11 cellular contexts compared by ENCODE assay signal in genomic region chr3:111669926-111670630, GRCh38. TPM values are rescaled to one million over a fixed set of nuclear protein-coding genes. Genes with fewer than 3 reads are reported as not detected.
DNase-seq lines count a peak whose midpoint lies in the region; ATAC-seq, FAIRE-seq and TF ChIP-seq lines count a peak whose summit lies in the region.
"Had no signal": no experiment of that assay in that cellular context is flagged by ENCODE, and none has a peak within 500 bp of the region (broad histone marks: within the 10 kb centered on the region; RNA-seq: fewer than 3 reads in every experiment).

No MANE protein-coding gene starts in this region.

- dilution Hi-C loops in endothelial cell of umbilical vein (cut with MboI; ENCODE audit: extremely low pct_ligation_motif_present, low sequenced_read_pairs): no loop called here

- no peaks in the 10 kb centered on the region for H3K9me1 ChIP-seq in endothelial cell of umbilical vein (replicated peaks; ENCODE audit: control insufficient read depth, extremely low read depth, insufficient read depth, low read length)

- WGBS in GM23248 (ENCODE audit: low coverage in 1 of 2, low lambda C conversion rate in 2 of 2, missing lambda C conversion rate in 2 of 2), 2 experiments: 49 to 54% methylated on average over 7 of the region's 7 CpGs
- 49% methylated on average over 7 of the region's 7 CpGs for WGBS in SK-N-SH (ENCODE audit: low lambda C conversion rate)

- no peak for TF ChIP-seq POLR2A in endothelial cell of umbilical vein (IDR thresholded peaks at IDR 0.05; ENCODE audit: low read depth, low read length)

- no peaks in the 10 kb centered on the region for H4K20me1 ChIP-seq in GM23248 (ENCODE audit: insufficient read depth)
- H4K20me1 ChIP-seq in SK-N-SH (ENCODE audit: insufficient read depth): no peaks in the 10 kb centered on the region
- no peaks in the 10 kb centered on the region for H4K20me1 ChIP-seq in endothelial cell of umbilical vein (replicated peaks; ENCODE audit: control insufficient read depth, extremely low read depth, insufficient read depth, low read length)
- H4K20me1 ChIP-seq in osteoblast (ENCODE audit: insufficient read depth, low read length): no peaks in the 10 kb centered on the region

- H2AFZ ChIP-seq in GM23248: peak overlapping the region; percentile 64
- peak overlapping the region; percentile 54; the same call in 1 of the 2 replicates for H2AFZ ChIP-seq in SK-N-SH (ENCODE audit: low read depth)
- peak overlapping the region; percentile 39 for H2AFZ ChIP-seq in endothelial cell of umbilical vein (ENCODE audit: low read depth, low read length)
- peak overlapping the region; percentile 72 for H2AFZ ChIP-seq in osteoblast (ENCODE audit: low read length)

- H3K79me2 ChIP-seq in GM23248 (ENCODE audit: insufficient read depth) (no peaks in the 10 kb centered on the region), SK-N-SH (ENCODE audit: insufficient read depth) (peaks cover 6% of the 10 kb centered on the region; the same call in 1 of the 2 replicates), endothelial cell of umbilical vein (ENCODE audit: control insufficient read depth, insufficient read depth, low read length) (no peaks in the 10 kb centered on the region), osteoblast (ENCODE audit: insufficient read depth, low read length) (peaks cover 4% of the 10 kb centered on the region)

- H3K27me3 ChIP-seq in GM23248 (replicated peaks; ENCODE audit: insufficient read depth) (no peaks in the 10 kb centered on the region), SK-N-SH (ENCODE audit: insufficient read depth) (no peaks in the 10 kb centered on the region), endothelial cell of umbilical vein (ENCODE audit: control insufficient read depth in 2 of 2, insufficient read depth in 2 of 2, low read length in 2 of 2) (no peaks in the 10 kb centered on the region), osteoblast (ENCODE audit: insufficient read depth, low read length) (no peaks in the 10 kb centered on the region)

- H3K4me2 ChIP-seq in GM23248 (ENCODE audit: unreplicated experiment) (peak overlapping the region; percentile 40), SK-N-SH (peak overlapping the region; percentile 39), endothelial cell of umbilical vein (ENCODE audit: insufficient read depth, low read length) (no peak overlapping the region), osteoblast (ENCODE audit: insufficient read depth, low read length) (peak overlapping the region; percentile 57)

- H3K27ac ChIP-seq in GM23248: peak overlapping the region; percentile 47
- H3K27ac ChIP-seq in SK-N-SH (ENCODE audit: low read depth in 2 of 2, low read length in 1 of 2): peak overlapping the region; percentile 34 to 80; a peak in 3 of 4 replicates
- no peak overlapping the region for H3K27ac ChIP-seq in endothelial cell of umbilical vein (ENCODE audit: insufficient read depth, low read depth, low read length)
- H3K27ac ChIP-seq in osteoblast (ENCODE audit: low read depth, low read length): peak overlapping the region; percentile 81

- no peaks in the 10 kb centered on the region for H3K9me3 ChIP-seq in GM23248 (ENCODE audit: low read depth)
- H3K9me3 ChIP-seq in SK-N-SH: no peaks in the 10 kb centered on the region
- H3K9me3 ChIP-seq in endothelial cell of umbilical vein (replicated peaks; ENCODE audit: control insufficient read depth, insufficient read depth, low read length): no peaks in the 10 kb centered on the region
- H3K9me3 ChIP-seq in osteoblast (ENCODE audit: low read depth, low read length): no peaks in the 10 kb centered on the region

- TF ChIP-seq EP300 in SK-N-SH (IDR thresholded peaks at IDR 0.05; ENCODE audit: borderline replicate concordance in 1 of 2, low read depth in 1 of 2, low read length in 1 of 2): no peak

- BruUV-seq in endothelial cell of umbilical vein (replicated peaks; lab: Mats Ljungman, UMichigan): no TSS peak

- intact Hi-C loops in endothelial cell of umbilical vein (cut with micrococcal nuclease): loop anchor here (1.0 to 2.0 kb wide), 7 partner anchors 21 to 373 kb away; no protein-coding TSS in a partner anchor

- H3K4me3 ChIP-seq in GM23248 (no peak overlapping the region), SK-N-SH (ENCODE audit: low read depth in 2 of 2, low read length in 1 of 2) (no peak overlapping the region), endothelial cell of umbilical vein (replicated peaks in 1 of 3; ENCODE audit: insufficient read depth in 1 of 3, low read depth in 1 of 3, low read length in 3 of 3) (no peak overlapping the region), osteoblast (ENCODE audit: insufficient read depth, low read length) (no peak overlapping the region)

- in situ Hi-C loops in GM23248 (cut with MboI): no loop called here

- H3K27ac Mint-ChIP-seq in activated naive CD4-positive, alpha-beta T cell treated with anti-CD3 and anti-CD28 coated beads, Interleukin-2, amount 50 U/mL, for 72 hours: peak overlapping the region in 1 of 2 donors; percentile 64

- CTCF ChIA-PET in SK-N-SH (lab: Yijun Ruan, JAX) (interaction anchor here (0.9 to 4.3 kb wide), 9 partner anchors 8 to 623 kb away, joined by 3 to 19 read pairs (median 5); no protein-coding TSS in a partner anchor), endothelial cell of umbilical vein (lab: Charles Lee) (interaction anchor here (0.8 to 2.0 kb wide), 17 partner anchors 11 to 1618 kb away, joined by 3 to 18 read pairs (median 5); no protein-coding TSS in a partner anchor)

- H3K9ac ChIP-seq in GM23248 (peak overlapping the region; percentile 25), SK-N-SH (peak overlapping the region; percentile 46; the same call in 1 of the 2 replicates), endothelial cell of umbilical vein (replicated peaks; ENCODE audit: extremely low read depth, insufficient read depth, low read length) (no peak overlapping the region)

- POLR2A ChIA-PET in SK-N-SH (lab: Yijun Ruan, JAX): no interaction called here
- POLR2A ChIA-PET in endothelial cell of umbilical vein (lab: Charles Lee): no interaction called here

- H3F3A ChIP-seq in GM23248 (ENCODE audit: insufficient read depth) (peaks cover 25% of the 10 kb centered on the region), SK-N-SH (replicated peaks; ENCODE audit: insufficient read depth) (peaks cover 18% of the 10 kb centered on the region)

- H3K4me1 ChIP-seq in GM23248 (ENCODE audit: insufficient read depth) (peaks cover 35% of the 10 kb centered on the region), SK-N-SH (ENCODE audit: control insufficient read depth in 1 of 2, insufficient read depth in 2 of 2, low read depth in 1 of 2, low read length in 1 of 2) (peaks cover 0 to 30% of the 10 kb centered on the region in 2 experiments), endothelial cell of umbilical vein (ENCODE audit: control insufficient read depth, extremely low read depth, insufficient read depth, low read length) (peaks cover 35% of the 10 kb centered on the region), osteoblast (ENCODE audit: insufficient read depth, low read length) (peaks cover 41% of the 10 kb centered on the region)

- no peak for TF ChIP-seq CTCF in SK-N-SH (IDR thresholded peaks at IDR 0.05)
- TF ChIP-seq CTCF in endothelial cell of umbilical vein (IDR thresholded peaks at IDR 0.05; ENCODE audit: extremely low read depth in 1 of 2, insufficient read depth in 1 of 2, low read depth in 1 of 2, low read length in 2 of 2): no peak
- no peak for TF ChIP-seq CTCF in osteoblast (IDR thresholded peaks at IDR 0.05; ENCODE audit: extremely low read depth, low read depth, low read length)

- no peak for ATAC-seq in GM18520 (IDR thresholded peaks at IDR 0.05; ENCODE audit: unreplicated experiment)
- ATAC-seq in activated naive CD4-positive, alpha-beta T cell treated with anti-CD3 and anti-CD28 coated beads, Interleukin-2, amount 50 U/mL, for 72 hours: no peak
- ATAC-seq: activated CD4-positive, CD25-positive, alpha-beta regulatory T cell treated with anti-CD3 and anti-CD28 coated beads, Interleukin-2, amount 50 U/mL, for 24 hours had no signal

- TF ChIP-seq RAD21 in SK-N-SH (IDR thresholded peaks at IDR 0.05; ENCODE audit: low read length): no peak

- DNase-seq in GM23248 (peak; percentile 60), SK-N-SH (no peak), endothelial cell of umbilical vein (ENCODE audit: low read depth, low spot score) (no peak), osteoblast (ENCODE audit: insufficient read length, low spot score, missing footprints) (no peak), NCI-H748 treated with DMSO at 0.1 percent for 48 hours (lab: John Stamatoyannopoulos, UW) (no peak)
- DNase-seq in activated naive CD4-positive, alpha-beta T cell treated with anti-CD3 and anti-CD28 coated beads, Interleukin-2, amount 50 U/mL, for 72 hours (ENCODE audit: low spot score in 2 of 2): no peak
- DNase-seq: cortex of kidney; NCI-H526; stimulated activated CD4-positive, alpha-beta T cell treated with anti-CD3 and anti-CD28 coated beads, Interleukin-4, amount 100 ng/mL, for 24 hours had no signal

- peaks cover under 1 to 8% of the 10 kb centered on the region in 2 donors for H3K9me3 Mint-ChIP-seq in activated naive CD4-positive, alpha-beta T cell treated with anti-CD3 and anti-CD28 coated beads, Interleukin-2, amount 50 U/mL, for 72 hours

- no peak for FAIRE-seq in endothelial cell of umbilical vein (lab: Jason Lieb, UNC)

- peaks cover 9 to 22% of the 10 kb centered on the region in 2 donors for H3K36me3 Mint-ChIP-seq in activated naive CD4-positive, alpha-beta T cell treated with anti-CD3 and anti-CD28 coated beads, Interleukin-2, amount 50 U/mL, for 72 hours

- H3K9me2 ChIP-seq in GM23248 (ENCODE audit: insufficient read depth) (no peaks in the 10 kb centered on the region), SK-N-SH (no peaks in the 10 kb centered on the region)

- H3K36me3 ChIP-seq in GM23248 (ENCODE audit: low read depth): no peaks in the 10 kb centered on the region
- H3K36me3 ChIP-seq in SK-N-SH (replicated peaks in 1 of 2; ENCODE audit: control insufficient read depth in 1 of 2, insufficient read depth in 2 of 2, low read length in 1 of 2): no peaks in the 10 kb centered on the region
- H3K36me3 ChIP-seq in endothelial cell of umbilical vein (ENCODE audit: control insufficient read depth in 2 of 2, extremely low read depth in 1 of 2, insufficient read depth in 2 of 2, low read length in 2 of 2): no peaks in the 10 kb centered on the region
- H3K36me3 ChIP-seq in osteoblast (ENCODE audit: insufficient read depth, low read length): no peaks in the 10 kb centered on the region

RNA-seq across cellular contexts. Expression of gene PLCXD2, which starts 4.4 kb away (rescaled TPM):
- total RNA-seq in GM23248 (2014; rRNA removed; shearing (Covaris generic)): 0.38 and 0.54 TPM in 2 replicates
- 0.11 TPM in 1 of 2 replicates, not detected in the other for polyA plus RNA-seq in GM23248 (2016; fragmentation: Nextera tagmentation; extraction: Ambion mirVana)
- 3.9 and 6.5 TPM in 2 replicates for polyA plus RNA-seq in SK-N-SH (2012; rRNA removed)
- polyA plus RNA-seq in SK-N-SH (2012; cell fraction: cytosol; rRNA removed): 3.9 and 4.8 TPM in 2 replicates
- polyA plus RNA-seq in SK-N-SH (2012; cell fraction: nucleus; rRNA removed): 7.1 and 15.1 TPM in 2 replicates
- 2.6 and 3.3 TPM in 2 replicates for total RNA-seq in endothelial cell of umbilical vein
- 0.96 and 1.2 TPM in 2 replicates for polyA plus RNA-seq in endothelial cell of umbilical vein
- 0.57 and 0.75 TPM in 2 replicates for polyA plus RNA-seq in endothelial cell of umbilical vein (2011; cell fraction: cytosol; rRNA removed)
- 4.9 and 5.2 TPM in 2 replicates for polyA plus RNA-seq in endothelial cell of umbilical vein (2011; cell fraction: nucleus; rRNA removed)
- 2.4 and 3.3 TPM in 2 replicates for polyA plus RNA-seq in endothelial cell of umbilical vein (2012)
- polyA minus RNA-seq in endothelial cell of umbilical vein: 5.2 and 7.9 TPM in 2 replicates
- polyA minus RNA-seq in endothelial cell of umbilical vein (2011; cell fraction: cytosol; rRNA and poly(A)+ RNA removed): 1.6 TPM
- 6.4 and 7.1 TPM in 2 replicates for polyA minus RNA-seq in endothelial cell of umbilical vein (2011; cell fraction: nucleus; rRNA and poly(A)+ RNA removed)
- total RNA-seq in osteoblast: 0.72 and 1.5 TPM in 2 replicates
- 10 to 100 TPM; 11.0 to 24.9 TPM for total RNA-seq in activated naive CD4-positive, alpha-beta T cell treated with anti-CD3 and anti-CD28 coated beads, Interleukin-2, amount 50 U/mL, for 72 hours
